ENCODE assay signal across 1 cellular context in the genomic region with DNA sequence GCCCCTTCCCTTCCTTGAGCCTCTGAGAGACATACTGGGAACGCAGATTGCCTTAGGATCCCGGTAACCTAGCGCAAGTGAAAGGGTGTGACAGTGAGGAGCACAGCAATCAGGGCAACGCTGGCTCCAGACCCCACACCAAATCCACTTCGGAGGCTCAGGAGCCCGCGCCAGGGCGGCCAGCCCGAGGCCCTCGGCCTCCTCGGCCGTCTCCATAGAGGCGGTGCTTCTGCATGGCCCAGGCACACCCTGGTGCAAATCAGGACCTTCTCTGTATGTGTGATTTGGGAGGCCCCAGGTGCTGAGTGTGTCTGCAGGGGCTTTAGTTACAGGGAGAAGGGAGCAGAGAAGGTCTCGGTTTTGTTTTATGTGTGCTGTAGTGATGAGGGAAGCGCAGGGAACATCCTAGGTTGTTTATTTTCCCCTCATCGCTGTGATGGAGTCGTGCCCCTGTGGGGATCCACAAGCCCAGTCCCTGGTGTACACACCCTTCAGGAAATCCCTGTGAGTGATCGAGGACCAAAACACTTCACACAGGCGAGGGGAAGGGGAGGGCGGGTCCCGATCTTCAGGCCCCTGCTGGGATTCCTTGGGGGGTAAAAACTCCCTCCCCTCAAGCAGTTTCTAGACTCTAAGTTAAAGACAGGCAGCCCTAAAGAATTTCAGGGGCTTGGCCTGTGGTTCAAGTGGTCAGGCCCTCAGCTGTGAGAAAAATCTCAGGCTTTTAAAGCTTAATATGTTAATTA.
TF ChIP-seq lines count a peak whose summit lies in the region.

No MANE protein-coding gene starts in this region.

TF ChIP-seq in GM12878, 131 proteins besides CTCF, POLR2A, EP300 and RAD21:
- TF ChIP-seq, protein P1, sequence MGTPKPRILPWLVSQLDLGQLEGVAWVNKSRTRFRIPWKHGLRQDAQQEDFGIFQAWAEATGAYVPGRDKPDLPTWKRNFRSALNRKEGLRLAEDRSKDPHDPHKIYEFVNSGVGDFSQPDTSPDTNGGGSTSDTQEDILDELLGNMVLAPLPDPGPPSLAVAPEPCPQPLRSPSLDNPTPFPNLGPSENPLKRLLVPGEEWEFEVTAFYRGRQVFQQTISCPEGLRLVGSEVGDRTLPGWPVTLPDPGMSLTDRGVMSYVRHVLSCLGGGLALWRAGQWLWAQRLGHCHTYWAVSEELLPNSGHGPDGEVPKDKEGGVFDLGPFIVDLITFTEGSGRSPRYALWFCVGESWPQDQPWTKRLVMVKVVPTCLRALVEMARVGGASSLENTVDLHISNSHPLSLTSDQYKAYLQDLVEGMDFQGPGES (IDR thresholded peaks at IDR 0.05): no peak
- TF ChIP-seq SMARCA5 (IDR thresholded peaks at IDR 0.05) (no peak), RBBP5 (conservative IDR thresholded peaks at IDR 0.05) (no peak), BHLHE40 (IDR thresholded peaks at IDR 0.05; ENCODE audit: borderline replicate concordance in 1 of 2, low read depth in 2 of 2, low read length in 1 of 2) (no peak), TCF12 (IDR thresholded peaks at IDR 0.05; ENCODE audit: low read depth, low read length) (no peak), MEF2B (IDR thresholded peaks at IDR 0.05; ENCODE audit: partially characterized antibody, poor library complexity, severe bottlenecking) (peak; percentile 62), NR2C2 (IDR thresholded peaks at IDR 0.05; ENCODE audit: borderline replicate concordance, control insufficient read depth, insufficient read length, low read depth) (no peak), RB1 (IDR thresholded peaks at IDR 0.05; ENCODE audit: borderline replicate concordance) (no peak)
- TF ChIP-seq, protein P2, sequence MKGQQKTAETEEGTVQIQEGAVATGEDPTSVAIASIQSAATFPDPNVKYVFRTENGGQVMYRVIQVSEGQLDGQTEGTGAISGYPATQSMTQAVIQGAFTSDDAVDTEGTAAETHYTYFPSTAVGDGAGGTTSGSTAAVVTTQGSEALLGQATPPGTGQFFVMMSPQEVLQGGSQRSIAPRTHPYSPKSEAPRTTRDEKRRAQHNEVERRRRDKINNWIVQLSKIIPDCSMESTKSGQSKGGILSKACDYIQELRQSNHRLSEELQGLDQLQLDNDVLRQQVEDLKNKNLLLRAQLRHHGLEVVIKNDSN (IDR thresholded peaks at IDR 0.05; ENCODE audit: borderline replicate concordance, extremely low read length, insufficient read depth, low read depth, low read length): no peak
TF ChIP-seq in GM12878: peak in this region for 1.
